Comparison of ENCODE assay signal across 17 cellular contexts in the genomic region with DNA sequence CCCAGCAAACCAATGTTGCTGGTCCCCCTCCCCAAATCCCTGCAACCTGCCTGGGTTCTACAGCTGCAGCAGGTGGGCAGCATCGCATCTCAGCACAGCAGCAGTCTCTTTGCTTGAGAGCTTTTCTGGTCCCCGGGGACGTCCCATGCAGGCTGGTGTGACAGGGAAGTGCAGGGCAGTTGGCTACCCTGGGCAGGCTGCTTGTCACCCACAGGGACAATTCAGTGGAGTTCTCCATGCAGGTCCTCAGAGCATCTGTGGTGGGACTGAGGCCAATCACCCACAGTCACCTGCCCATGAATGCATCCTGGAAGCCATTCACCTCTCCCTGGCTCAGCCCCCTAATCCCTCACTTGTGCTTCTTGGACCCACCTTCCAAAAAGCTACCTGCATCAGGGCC. TPM values are rescaled to one million over a fixed set of nuclear protein-coding genes. Genes with fewer than 3 reads are reported as not detected.
DNase-seq lines count a peak whose midpoint lies in the region; TF ChIP-seq lines count a peak whose summit lies in the region.
"Had no signal": no experiment of that assay in that cellular context is flagged by ENCODE, and none has a peak within 500 bp of the region (broad histone marks: within the 10 kb centered on the region; RNA-seq: fewer than 3 reads in every experiment).

No MANE protein-coding gene starts in this region.

- H2BK15ac ChIP-seq in mesendoderm (replicated peaks; ENCODE audit: low read depth), result no peak overlapping the region

- no peak overlapping the region for H3K56ac ChIP-seq in mesendoderm (ENCODE audit: low read length)

- no peaks in the 10 kb centered on the region for H3K79me2 ChIP-seq in mesendoderm (ENCODE audit: control insufficient read depth, insufficient read depth, low read length)

- no peak overlapping the region for H4K8ac ChIP-seq in mesendoderm (ENCODE audit: low read depth, low read length)

- no peak overlapping the region for H2AK5ac ChIP-seq in mesendoderm (ENCODE audit: low read length)

- peaks cover 16% of the 10 kb centered on the region for H3K9me3 Mint-ChIP-seq in endodermal cell

- no peak overlapping the region for H3K27ac Mint-ChIP-seq in endodermal cell

- DNase-seq in activated CD8-positive, alpha-beta memory T cell treated with anti-CD3 and anti-CD28 coated beads for 24 hours, result peak; percentile 56
- DNase-seq in activated CD8-positive, alpha-beta memory T cell treated with anti-CD3 and anti-CD28 coated beads, Interleukin-2, amount 50 U/mL, for 4 hours, result no peak
- DNase-seq in NCI-H2171 treated with DMSO at 0.1 percent for 48 hours (lab: John Stamatoyannopoulos, UW) (peak; percentile 7), endodermal cell (peak; percentile 28), substantia nigra (lab: John Stamatoyannopoulos, UW) (peak in 4 of 49 donors; percentile 15 to 42 (median 20)), mesendoderm (no peak), ureter (ENCODE audit: low spot score) (no peak), Kasumi-1 (lab: John Stamatoyannopoulos, UW) (no peak)
- DNase-seq: 8988T; activated CD4-positive, alpha-beta T cell treated with anti-CD3 and anti-CD28 coated beads, Interleukin-2, amount 50 U/mL, for 1 hour; dermis blood vessel endothelial cell; DND-41; NCI-H1048; NCI-H2227 treated with DMSO at 0.1 percent for 48 hours; stimulated activated CD4-positive, alpha-beta T cell treated with anti-CD3 and anti-CD28 coated beads, Interleukin-12 subunit alpha, Interleukin-12 subunit beta, amount 100 ng/mL, for 4 hours had no signal

- 89% methylated on average over 3 of the region's 3 CpGs for whole genome bisulfite sequencing in endodermal cell (ENCODE audit: insufficient coverage in 1 of 2, insufficient read length in 1 of 2), 2 experiments
- no CpG with 5 or more reads among the region's 3 CpGs for WGBS in mesendoderm (ENCODE audit: extremely low coverage, insufficient coverage, low lambda C conversion rate)

- no peak overlapping the region for H3K4me3 ChIP-seq in endodermal cell (ENCODE audit: low read length)
- H3K4me3 ChIP-seq in mesendoderm (ENCODE audit: low read length), result no peak overlapping the region
- H3K4me3 ChIP-seq: ascending aorta, esophagus muscularis mucosa had no signal

- H3K27ac ChIP-seq in endodermal cell (ENCODE audit: low read depth, low read length), result no peak overlapping the region
- peak overlapping the region; percentile 95 for H3K27ac ChIP-seq in substantia nigra (ENCODE audit: low read depth, low read length, poor library complexity, severe bottlenecking)
- no peak overlapping the region for H3K27ac ChIP-seq in mesendoderm (ENCODE audit: low read depth, low read length)
- H3K27ac ChIP-seq: ascending aorta, esophagus muscularis mucosa had no signal

- no peak overlapping the region for H2BK5ac ChIP-seq in mesendoderm (ENCODE audit: low read length)

- no peak for TF ChIP-seq CTCF in endodermal cell (conservative IDR thresholded peaks at IDR 0.05)

- H4K5ac ChIP-seq in mesendoderm (ENCODE audit: low read length), result no peak overlapping the region

- no peaks in the 10 kb centered on the region for H3K36me3 ChIP-seq in endodermal cell (ENCODE audit: control insufficient read depth, insufficient read depth, low read length)
- no peaks in the 10 kb centered on the region for H3K36me3 ChIP-seq in mesendoderm (ENCODE audit: control insufficient read depth, insufficient read depth, low read length)
- H3K36me3 ChIP-seq: ascending aorta, esophagus muscularis mucosa had no signal

- H3K27me3 Mint-ChIP-seq in endodermal cell (ENCODE audit: insufficient read depth), result peaks cover 1% of the 10 kb centered on the region

- no peak overlapping the region for H3K4me2 ChIP-seq in mesendoderm (ENCODE audit: low read length)

- no peak overlapping the region for H2BK120ac ChIP-seq in mesendoderm (ENCODE audit: low read depth, low read length)

- no peaks in the 10 kb centered on the region for H3K4me1 ChIP-seq in endodermal cell (ENCODE audit: control insufficient read depth, insufficient read depth, low read length)
- H3K4me1 ChIP-seq in mesendoderm (ENCODE audit: control insufficient read depth, low read depth, low read length), result no peaks in the 10 kb centered on the region
- H3K4me1 ChIP-seq: ascending aorta, esophagus muscularis mucosa had no signal

- H3K4me1 Mint-ChIP-seq in endodermal cell, result no peaks in the 10 kb centered on the region

- peaks cover 13% of the 10 kb centered on the region for H3K9me3 ChIP-seq in endodermal cell (ENCODE audit: control insufficient read depth, low read length)

- H3K18ac ChIP-seq in mesendoderm (ENCODE audit: low read length), result no peak overlapping the region

- no peaks in the 10 kb centered on the region for H3K79me1 ChIP-seq in mesendoderm (ENCODE audit: low read length)

- no peak overlapping the region for H3K4ac ChIP-seq in mesendoderm (ENCODE audit: low read depth, low read length)

- no peak overlapping the region for H3K23ac ChIP-seq in mesendoderm (ENCODE audit: low read length)

- no peak overlapping the region for H3K4me3 Mint-ChIP-seq in endodermal cell

- no peaks in the 10 kb centered on the region for H3K27me3 ChIP-seq in endodermal cell (ENCODE audit: control insufficient read depth, insufficient read depth, low read length, poor library complexity, severe bottlenecking)
- no peaks in the 10 kb centered on the region for H3K27me3 ChIP-seq in mesendoderm (ENCODE audit: insufficient read depth, low read length, poor library complexity)
- H3K27me3 ChIP-seq: ascending aorta had no signal

- H3K9ac ChIP-seq in endodermal cell (ENCODE audit: extremely low read depth, low read length, poor library complexity, severe bottlenecking) (no peak overlapping the region), mesendoderm (ENCODE audit: low read length) (no peak overlapping the region)

- H3K36me3 Mint-ChIP-seq in endodermal cell (ENCODE audit: low read depth), result no peaks in the 10 kb centered on the region

RNA-seq across cellular contexts. Expression of a gene that starts 43.9 kb away (rescaled TPM):
- 10 to 100 TPM; 42.8 to 51.0 TPM for total RNA-seq in endodermal cell
- polyA plus RNA-seq in endodermal cell (2013, experiment 1 of 2), result 19.7 TPM
- 18.5 TPM for polyA plus RNA-seq in endodermal cell (2013, experiment 2 of 2)
- polyA plus RNA-seq in mesendoderm (2013, experiment 1 of 2), result 8.6 TPM
- polyA plus RNA-seq in mesendoderm (2013, experiment 2 of 2), result 8.9 TPM
- total RNA-seq in ureter, result 54.3 TPM

Comparison
In these comparisons a context has a peak if more than half of its experiments do, and no peak if none do; other contexts are left out.
1. DNase-seq: peak in activated CD8-positive, alpha-beta memory T cell treated with anti-CD3 and anti-CD28 coated beads for 24 hours (single experiment), NCI-H2171 treated with DMSO at 0.1 percent for 48 hours (single experiment) and endodermal cell (single experiment); none in activated CD8-positive, alpha-beta memory T cell treated with anti-CD3 and anti-CD28 coated beads, Interleukin-2, amount 50 U/mL, for 4 hours (single experiment), mesendoderm (single experiment), ureter (single experiment) and Kasumi-1 (0 of 2).